Comparison of ENCODE assay signal across 10 cellular contexts in genomic region chr19:38266070-38266469, GRCh38. TPM values are rescaled to one million over a fixed set of nuclear protein-coding genes. Genes with fewer than 3 reads are reported as not detected.
DNase-seq lines count a peak whose midpoint lies in the region; ATAC-seq, FAIRE-seq and TF ChIP-seq lines count a peak whose summit lies in the region.
"Had no signal": no experiment of that assay in that cellular context is flagged by ENCODE, and none has a peak within 500 bp of the region (broad histone marks: within the 10 kb centered on the region; RNA-seq: fewer than 3 reads in every experiment).

No MANE protein-coding gene starts in this region.

- no peak for TF ChIP-seq CTCF in OCI-LY7 (conservative IDR thresholded peaks at IDR 0.05; ENCODE audit: low read length)
- TF ChIP-seq CTCF in smooth muscle cell (IDR thresholded peaks at IDR 0.05; ENCODE audit: borderline replicate concordance, insufficient read depth, poor library complexity, severe bottlenecking) = no peak

- POLR2A ChIA-PET in OCI-LY7 (lab: Charles Lee) = interaction anchor here (0.8 to 1.9 kb wide), 4 partner anchors 14 to 359 kb away, joined by 3 to 6 read pairs (median 4); partner anchors contain the start of genes PSMD8 and SIPA1L3

- no TSS peak for BruUV-seq in OCI-LY7 (replicated peaks; lab: Mats Ljungman, UMichigan)

- 79% methylated on average over 8 of the region's 8 CpGs for WGBS in smooth muscle cell (ENCODE audit: low lambda C conversion rate)

- no peaks in the 10 kb centered on the region for H3K9me2 ChIP-seq in OCI-LY7 (ENCODE audit: insufficient read depth, low read length)

- peak overlapping the region; percentile 75 for H3K4me2 ChIP-seq in OCI-LY7 (ENCODE audit: low read length)
- peak overlapping the region; percentile 91 for H3K4me2 ChIP-seq in smooth muscle cell

- H3K9me3 ChIP-seq in OCI-LY7 (ENCODE audit: low read length) (no peaks in the 10 kb centered on the region), smooth muscle cell (replicated peaks; ENCODE audit: low read depth) (no peaks in the 10 kb centered on the region)

- CTCF ChIA-PET in OCI-LY7 (lab: Charles Lee; ENCODE audit: unreplicated experiment) = interaction anchor here (1.0 kb wide), 1 partner anchor 22 kb away, joined by 5 read pairs; no protein-coding TSS in a partner anchor

- intact Hi-C loops in OCI-LY7 (cut with micrococcal nuclease; ENCODE audit: unreplicated experiment) = no loop called here

- H3K4me3 ChIP-seq in OCI-LY7 (ENCODE audit: low read depth, low read length, poor library complexity, severe bottlenecking) (peak overlapping the region; percentile 67), smooth muscle cell (peak overlapping the region; percentile 70)

- ATAC-seq in HG02678 (IDR thresholded peaks at IDR 0.05; ENCODE audit: unreplicated experiment) = no peak

- peak overlapping the region; percentile 36 for H3K27ac ChIP-seq in OCI-LY7 (ENCODE audit: low read depth, low read length, poor library complexity, severe bottlenecking)
- peak overlapping the region; percentile 69 for H3K27ac ChIP-seq in smooth muscle cell (ENCODE audit: low read depth)

- H3K27me3 ChIP-seq in smooth muscle cell (ENCODE audit: low read depth) = no peaks in the 10 kb centered on the region

- peaks cover 24% of the 10 kb centered on the region for H3F3A ChIP-seq in smooth muscle cell (ENCODE audit: low read depth)

- no peak for FAIRE-seq in GM12892 (lab: Jason Lieb, UNC)

- H3K4me1 ChIP-seq in OCI-LY7 (ENCODE audit: insufficient read depth, low read length, poor library complexity, severe bottlenecking) = peaks cover 15% of the 10 kb centered on the region
- peaks cover 35% of the 10 kb centered on the region for H3K4me1 ChIP-seq in smooth muscle cell (ENCODE audit: low read depth)

- DNase-seq in NCI-H82 (lab: John Stamatoyannopoulos, UW) (peak; percentile 62), NCI-H82 treated with DMSO at 0.1 percent for 48 hours (lab: John Stamatoyannopoulos, UW; ENCODE audit: unreplicated experiment) (no peak), OCI-LY7 (ENCODE audit: low spot score) (no peak), glomerular visceral epithelial cell (ENCODE audit: extremely low spot score) (peak; percentile 45), smooth muscle cell (lab: John Stamatoyannopoulos, UW; ENCODE audit: unreplicated experiment) (no peak), NCI-H345 (lab: John Stamatoyannopoulos, UW) (no peak), GM12892 (ENCODE audit: insufficient read length) (no peak)
- DNase-seq: effector CD4-positive, alpha-beta T cell had no signal

- H3K9ac ChIP-seq in smooth muscle cell (ENCODE audit: low read depth) = no peak overlapping the region

- H3K79me2 ChIP-seq in OCI-LY7 (ENCODE audit: insufficient read depth, low read depth, low read length) = no peaks in the 10 kb centered on the region
- peaks cover 24% of the 10 kb centered on the region for H3K79me2 ChIP-seq in smooth muscle cell (ENCODE audit: low read depth)

- H4K20me1 ChIP-seq in OCI-LY7 (ENCODE audit: insufficient read depth, low read length) (no peaks in the 10 kb centered on the region), smooth muscle cell (ENCODE audit: low read depth) (peaks cover 40% of the 10 kb centered on the region)

- TF ChIP-seq POLR2A in GM12892 (IDR thresholded peaks at IDR 0.05; ENCODE audit: low read depth, low read length) = no peak

- no peak overlapping the region for H2AFZ ChIP-seq in OCI-LY7 (ENCODE audit: low read length)
- H2AFZ ChIP-seq in smooth muscle cell (ENCODE audit: low read depth) = no peak overlapping the region

- H3K36me3 ChIP-seq in OCI-LY7 (ENCODE audit: insufficient read depth, low read length) (no peaks in the 10 kb centered on the region), smooth muscle cell (ENCODE audit: low read depth) (no peaks in the 10 kb centered on the region)

RNA-seq across cellular contexts. Expression of gene SPINT2, which starts 1.7 kb away (rescaled TPM):
- total RNA-seq in OCI-LY7 (2014; rRNA removed; shearing (Covaris generic)) = 36.7 and 59.5 TPM in 2 replicates
- total RNA-seq in OCI-LY7 (2022) (77.2 and 82.2 TPM in 2 replicates), smooth muscle cell (153 and 157 TPM in 2 replicates)
- polyA plus RNA-seq in smooth muscle cell = 201 and 453 TPM in 2 replicates
- 13.4 TPM for polyA plus RNA-seq in GM12892 (2012; ENCODE audit: missing spikeins)

RNA-seq across cellular contexts. Expression of gene PPP1R14A, which starts 9.9 kb away (rescaled TPM):
- total RNA-seq in OCI-LY7 (2014; rRNA removed; shearing (Covaris generic)) = not detected in 2 replicates
- total RNA-seq in OCI-LY7 (2022) (not detected in 2 replicates), smooth muscle cell (4.0 and 8.1 TPM in 2 replicates)
- 88.4 and 89.7 TPM in 2 replicates for polyA plus RNA-seq in smooth muscle cell
- not detected for polyA plus RNA-seq in GM12892 (2012; ENCODE audit: missing spikeins)

RNA-seq across cellular contexts. Expression of gene C19orf33, which starts 38.0 kb away (rescaled TPM):
- total RNA-seq in OCI-LY7 (2014; rRNA removed; shearing (Covaris generic)) = not detected in 2 replicates
- total RNA-seq in OCI-LY7 (2022) (not detected in 2 replicates), smooth muscle cell (97.5 and 136 TPM in 2 replicates)
- polyA plus RNA-seq in smooth muscle cell = 22.1 and 96.5 TPM in 2 replicates
- polyA plus RNA-seq in GM12892 (2012; ENCODE audit: missing spikeins) = not detected
- total RNA-seq: neural crest cell had no signal

RNA-seq across cellular contexts. Expression of gene DPF1, which starts 42.0 kb away (rescaled TPM):
- total RNA-seq in OCI-LY7 (2014; rRNA removed; shearing (Covaris generic)) = 6.5 and 7.6 TPM in 2 replicates
- total RNA-seq in OCI-LY7 (2022) (11.3 and 11.4 TPM in 2 replicates), smooth muscle cell (0.27 TPM in 1 of 2 replicates, not detected in the other)
- 2.4 and 3.1 TPM in 2 replicates for polyA plus RNA-seq in smooth muscle cell
- 1.7 TPM for polyA plus RNA-seq in GM12892 (2012; ENCODE audit: missing spikeins)

RNA-seq across cellular contexts. Expression of gene YIF1B, which starts 49.7 kb away (rescaled TPM):
- total RNA-seq in OCI-LY7 (2014; rRNA removed; shearing (Covaris generic)) = 44.3 and 68.3 TPM in 2 replicates
- total RNA-seq in OCI-LY7 (2022) = 59.3 and 64.3 TPM in 2 replicates
- total RNA-seq in smooth muscle cell = 80.1 and 87.5 TPM in 2 replicates
- 185 and 216 TPM in 2 replicates for polyA plus RNA-seq in smooth muscle cell
- polyA plus RNA-seq in GM12892 (2012; ENCODE audit: missing spikeins) = 24.5 TPM

Comparison
In these comparisons a context has a peak if more than half of its experiments do, and no peak if none do; other contexts are left out.
1. DNase-seq: peak in NCI-H82 (single experiment) and glomerular visceral epithelial cell (single experiment); none in NCI-H82 treated with DMSO at 0.1 percent for 48 hours (single experiment), OCI-LY7 (single experiment), smooth muscle cell (single experiment), NCI-H345 (single experiment) and GM12892 (single experiment).
2. RNA of gene C19orf33, which starts 38.0 kb away (total RNA-seq): 97.5 to 136 TPM in smooth muscle cell; not detected in OCI-LY7; every median in the first group is over 10 times any median in the second.